ENCODE assay signal across 11 cellular contexts in genomic region chr6:16419636-16420331, GRCh38.
DNase-seq lines count a peak whose midpoint lies in the region; ATAC-seq, FAIRE-seq and TF ChIP-seq lines count a peak whose summit lies in the region.
"Had no signal": no experiment of that assay in that cellular context is flagged by ENCODE, and none has a peak within 500 bp of the region (broad histone marks: within the 10 kb centered on the region; RNA-seq: fewer than 3 reads in every experiment).

No MANE protein-coding gene starts in this region.

- H2AK5ac ChIP-seq in H1 (ENCODE audit: low read depth, low read length) = no peak overlapping the region

- no peak overlapping the region for H2BK120ac ChIP-seq in H1 (replicated peaks; ENCODE audit: low read depth, low read length)

- ATAC-seq in HG03342 (IDR thresholded peaks at IDR 0.05; ENCODE audit: unreplicated experiment) = peak; percentile 73

- no peak overlapping the region for H4K5ac ChIP-seq in H1 (ENCODE audit: insufficient read length, low read depth, low read length)

- DNase-seq in GM13977 (ENCODE audit: low spot score) = peak; percentile 45
- peak; percentile 54 for DNase-seq in GM20000 (ENCODE audit: low spot score)
- DNase-seq in H1 (ENCODE audit: low read depth in 1 of 2, low spot score in 2 of 2) = no peak
- DNase-seq in central memory CD4-positive, alpha-beta T cell = no peak
- DNase-seq in hypothalamus (lab: John Stamatoyannopoulos, UW) = no peak
- DNase-seq in substantia nigra (lab: John Stamatoyannopoulos, UW) = no peak
- DNase-seq in glutamatergic neuron = no peak
- DNase-seq: Right ventricle myocardium superior had no signal

- H2BK15ac ChIP-seq in H1 (ENCODE audit: low read length) = 0 out of 2 replicates have a peak overlapping the region, but pooled peaks have one; percentile 22

- no peak overlapping the region for H3K4me3 Mint-ChIP-seq in glutamatergic neuron (ENCODE audit: unreplicated experiment)
- H3K4me3 Mint-ChIP-seq: nephron had no signal

- H3K9me3 Mint-ChIP-seq in glutamatergic neuron (ENCODE audit: unreplicated experiment) = no peaks in the 10 kb centered on the region
- H3K9me3 Mint-ChIP-seq: nephron had no signal

- H3K27me3 ChIP-seq in H1 (replicated peaks in 1 of 4; ENCODE audit: control insufficient read depth in 3 of 4, extremely low read depth in 1 of 4, insufficient read depth in 3 of 4, low read length in 3 of 4) = no peaks in the 10 kb centered on the region
- H3K27me3 ChIP-seq: suprapubic skin had no signal

- no peak overlapping the region for H3K23ac ChIP-seq in H1 (ENCODE audit: insufficient read length)

- TF ChIP-seq EP300 in H1 (IDR thresholded peaks at IDR 0.05; ENCODE audit: borderline replicate concordance in 1 of 2, low read depth in 2 of 2, low read length in 2 of 2) = no peak

- no peak overlapping the region for H3K4me3 ChIP-seq in H1 (ENCODE audit: extremely low read depth in 1 of 4, insufficient read depth in 2 of 4, low read depth in 3 of 4, low read length in 4 of 4)
- H3K4me3 ChIP-seq: suprapubic skin had no signal

- WGBS in H1 (ENCODE audit: extremely low coverage in 1 of 2, insufficient coverage in 1 of 2, insufficient read length in 1 of 2, insufficient replicate concordance in 2 of 2, low coverage in 1 of 2, low lambda C conversion rate in 2 of 2, missing lambda C conversion rate in 1 of 2), 2 experiments = 81% methylated on average over 10 of the region's 10 CpGs; no CpG with 5 or more reads in 1 of the 2 experiments

- H3K36me3 ChIP-seq in H1 (ENCODE audit: control insufficient read depth in 2 of 4, insufficient read depth in 4 of 4, low read length in 3 of 4) = no peaks in the 10 kb centered on the region
- H3K36me3 ChIP-seq: suprapubic skin had no signal

- H3K27ac Mint-ChIP-seq in glutamatergic neuron (ENCODE audit: unreplicated experiment) = no peak overlapping the region

- CTCF ChIA-PET in H1 (lab: Charles Lee; ENCODE audit: partially characterized antibody) = interaction anchor here (0.7 to 3.7 kb wide), 4 partner anchors 10 to 88 kb away, joined by 3 to 24 read pairs (median 4); no protein-coding TSS in a partner anchor

- H3K14ac ChIP-seq in H1 (ENCODE audit: insufficient read length) = no peak overlapping the region

- peaks cover 6% of the 10 kb centered on the region for H3K36me3 Mint-ChIP-seq in glutamatergic neuron (ENCODE audit: unreplicated experiment)

- no peak for TF ChIP-seq RAD21 in H1 (IDR thresholded peaks at IDR 0.05 in 1 of 2, conservative IDR thresholded peaks at IDR 0.05 in 1 of 2; ENCODE audit: low read depth in 2 of 2, low read length in 2 of 2)

- H2AFZ ChIP-seq in H1 (ENCODE audit: low read length) = no peak overlapping the region

- TF ChIP-seq POLR2A in H1 (IDR thresholded peaks at IDR 0.05; ENCODE audit: control extremely low read depth in 1 of 2, low read depth in 2 of 2, low read length in 2 of 2) = no peak

- H3K79me1 ChIP-seq in H1 (ENCODE audit: low read depth, low read length) = no peaks in the 10 kb centered on the region

- H4K8ac ChIP-seq in H1 (ENCODE audit: extremely low read depth, insufficient read depth, low read length) = peak overlapping the region; percentile 60

- no peak for FAIRE-seq in H1 (lab: Jason Lieb, UNC)

- H3K56ac ChIP-seq in H1 (replicated peaks; ENCODE audit: insufficient read length, low read depth, low read length) = no peak overlapping the region

- H3K4me1 Mint-ChIP-seq in glutamatergic neuron (ENCODE audit: low read depth, unreplicated experiment) = peaks cover 13% of the 10 kb centered on the region

- no peaks in the 10 kb centered on the region for H4K20me1 ChIP-seq in H1 (replicated peaks in 1 of 2; ENCODE audit: control insufficient read depth in 1 of 2, insufficient read depth in 2 of 2, low read length in 2 of 2)

- no peak overlapping the region for H3K18ac ChIP-seq in H1 (ENCODE audit: extremely low read depth, low read length)

- no peaks in the 10 kb centered on the region for H3K27me3 Mint-ChIP-seq in glutamatergic neuron (ENCODE audit: unreplicated experiment)

- H2BK12ac ChIP-seq in H1 (ENCODE audit: low read depth, low read length) = no peak overlapping the region

- H3K4ac ChIP-seq in H1 (replicated peaks; ENCODE audit: insufficient read length, low read depth, low read length) = no peak overlapping the region

- no peaks in the 10 kb centered on the region for H3K79me2 ChIP-seq in H1 (ENCODE audit: control insufficient read depth in 1 of 2, insufficient read depth in 2 of 2, low read length in 2 of 2)

- H3K9me3 ChIP-seq in H1 (ENCODE audit: insufficient read depth in 2 of 2, low read depth in 1 of 2, low read length in 1 of 2) = no peaks in the 10 kb centered on the region
- H3K9me3 ChIP-seq: suprapubic skin had no signal

- no peak overlapping the region for H3K27ac ChIP-seq in H1 (ENCODE audit: low read depth, low read length)
- no peak overlapping the region for H3K27ac ChIP-seq in substantia nigra (ENCODE audit: low read depth, low read length, poor library complexity, severe bottlenecking)

- no peak overlapping the region for H2BK20ac ChIP-seq in H1 (ENCODE audit: low read length)

- TF ChIP-seq CTCF in GM13977 (IDR thresholded peaks at IDR 0.05; ENCODE audit: extremely low read depth, insufficient read depth, missing control alignments) (no peak), GM20000 (IDR thresholded peaks at IDR 0.05; ENCODE audit: extremely low read depth, missing control alignments) (no peak), H1 (IDR thresholded peaks at IDR 0.05; ENCODE audit: control extremely low read depth in 1 of 3, insufficient read depth in 1 of 3, low read depth in 1 of 3, low read length in 3 of 3) (no peak), glutamatergic neuron (IDR thresholded peaks at IDR 0.05; ENCODE audit: partially characterized antibody, unreplicated experiment) (no peak)

- H3K23me2 ChIP-seq in H1 (ENCODE audit: low read depth, low read length) = no peaks in the 10 kb centered on the region; the same call in 1 of the 2 replicates

- in situ Hi-C loops in GM13977 (cut with MboI; ENCODE audit: low pct_unique_long_range_greater_than_20kb, low sequenced_read_pairs, unreplicated experiment) = loop anchor here (5.0 to 10.0 kb wide), 2 partner anchors 38 to 345 kb away; partner anchors contain the start of gene ATXN1

- H4K91ac ChIP-seq in H1 (replicated peaks; ENCODE audit: insufficient read length, low read length) = no peak overlapping the region

- no peak overlapping the region; the same call in 1 of the 2 replicates for H2BK5ac ChIP-seq in H1 (ENCODE audit: low read depth, low read length)

- H3K9ac ChIP-seq in H1 (replicated peaks in 1 of 4; ENCODE audit: extremely low read depth in 1 of 4, low read depth in 3 of 4, low read length in 3 of 4) = no peak overlapping the region

- H3K4me2 ChIP-seq in H1 (ENCODE audit: insufficient read depth in 1 of 2, low read depth in 2 of 2, low read length in 2 of 2) = no peak overlapping the region

- POLR2A ChIA-PET in H1 (lab: Charles Lee; ENCODE audit: partially characterized antibody) = no interaction called here

- peaks cover 0 to 7% (median 2%) of the 10 kb centered on the region in 4 experiments; a peak in 2 of 7 replicates for H3K4me1 ChIP-seq in H1 (replicated peaks in 1 of 4; ENCODE audit: control insufficient read depth in 3 of 4, insufficient read depth in 4 of 4, low read length in 3 of 4)

TF ChIP-seq in H1, 55 proteins besides CTCF, POLR2A, EP300 and RAD21:
- TF ChIP-seq EGR1 (IDR thresholded peaks at IDR 0.05; ENCODE audit: borderline replicate concordance, low read depth, low read length) = no peak
- TF ChIP-seq SP1 (IDR thresholded peaks at IDR 0.05; ENCODE audit: low read depth, low read length) = no peak
- TF ChIP-seq CHD2 (IDR thresholded peaks at IDR 0.05; ENCODE audit: low read length) = no peak
- TF ChIP-seq KDM5A (IDR thresholded peaks at IDR 0.05; ENCODE audit: low read length) = no peak
- no peak for TF ChIP-seq TCF12 (IDR thresholded peaks at IDR 0.05; ENCODE audit: low read depth, low read length)
- TF ChIP-seq MAX (IDR thresholded peaks at IDR 0.05) = no peak
- TF ChIP-seq SIN3A (conservative IDR thresholded peaks at IDR 0.05 in 1 of 2, IDR thresholded peaks at IDR 0.05 in 1 of 2; ENCODE audit: low read depth in 1 of 2, low read length in 2 of 2) = no peak
- TF ChIP-seq ZNF274 (IDR thresholded peaks at IDR 0.05; ENCODE audit: borderline replicate concordance, extremely low read depth, low read length) = no peak
- no peak for TF ChIP-seq NRF1 (IDR thresholded peaks at IDR 0.05; ENCODE audit: low read depth, low read length)
- TF ChIP-seq CEBPB (IDR thresholded peaks at IDR 0.05; ENCODE audit: low read depth, low read length) = no peak
- TF ChIP-seq YY1 (IDR thresholded peaks at IDR 0.05; ENCODE audit: low read depth, low read length) = no peak
- no peak for TF ChIP-seq CHD1 (IDR thresholded peaks at IDR 0.05; ENCODE audit: low read depth, low read length)
- no peak for TF ChIP-seq SRF (IDR thresholded peaks at IDR 0.05; ENCODE audit: low read depth, low read length)
- no peak for TF ChIP-seq USF2 (IDR thresholded peaks at IDR 0.05; ENCODE audit: low read length)
- TF ChIP-seq CREB1 (IDR thresholded peaks at IDR 0.05) = no peak
TF ChIP-seq in H1: peak in this region for 0.

Comparison
In these comparisons a context has a peak if more than half of its experiments do, and no peak if none do; other contexts are left out.
1. DNase-seq: peak in GM13977 (single experiment) and GM20000 (single experiment); none in H1 (0 of 2), central memory CD4-positive, alpha-beta T cell (single experiment), hypothalamus (0 of 51), substantia nigra (0 of 49) and glutamatergic neuron (single experiment).